In genomic region chr11:31769241-31769640, GRCh38 we compare ENCODE assay signal across 21 cellular contexts. TPM values are rescaled to one million over a fixed set of nuclear protein-coding genes. Genes with fewer than 3 reads are reported as not detected.
"Had no signal": no experiment of that assay in that cellular context is flagged by ENCODE, and none has a peak within 500 bp of the region (broad histone marks: within the 10 kb centered on the region; RNA-seq: fewer than 3 reads in every experiment).

No MANE protein-coding gene starts in this region.

- H2AFZ ChIP-seq: hepatocyte, parathyroid adenoma had no signal

- ATAC-seq: effector memory CD8-positive, alpha-beta T cell; foreskin keratinocyte; right lobe of liver; stimulated activated effector memory CD8-positive, alpha-beta T cell treated with anti-CD3 and anti-CD28 coated beads, Interleukin-12 subunit alpha, Interleukin-12 subunit beta, amount 100 ng/mL, for 72 hours; stimulated activated naive CD8-positive, alpha-beta T cell treated with anti-CD3 and anti-CD28 coated beads, Interleukin-15, Interleukin-2, amounts not matched to agents 100 U/mL and 50 U/mL, for 24 hours had no signal

- H3K4me2 ChIP-seq: hepatocyte had no signal

- H3K27ac Mint-ChIP-seq: effector memory CD8-positive, alpha-beta T cell; naive B cell; nephron; stimulated activated effector memory CD8-positive, alpha-beta T cell treated with anti-CD3 and anti-CD28 coated beads, Interleukin-12 subunit alpha, Interleukin-12 subunit beta, amount 100 ng/mL, for 72 hours had no signal

- H3K9me3 ChIP-seq: prostate gland, right lobe of liver, suprapubic skin, tibial artery, upper lobe of left lung, uterus had no signal

- H3K4me3 ChIP-seq: hepatocyte, prostate gland, right lobe of liver, suprapubic skin, tibial artery, upper lobe of left lung, uterus had no signal

- H3K4me3 Mint-ChIP-seq: effector memory CD8-positive, alpha-beta T cell; naive B cell; nephron; stimulated activated effector memory CD8-positive, alpha-beta T cell treated with anti-CD3 and anti-CD28 coated beads, Interleukin-12 subunit alpha, Interleukin-12 subunit beta, amount 100 ng/mL, for 72 hours had no signal

- H3K36me3 ChIP-seq: prostate gland, right lobe of liver, suprapubic skin, tibial artery, upper lobe of left lung, uterus had no signal

- H3K79me2 ChIP-seq: hepatocyte, parathyroid adenoma had no signal

- H3K4me1 ChIP-seq: foreskin keratinocyte, parathyroid adenoma, prostate gland, suprapubic skin, tibial artery, upper lobe of left lung, uterus had no signal

- H3K27me3 ChIP-seq: foreskin keratinocyte, hepatocyte, right lobe of liver, suprapubic skin, tibial artery, upper lobe of left lung, uterus had no signal

- H3K4me1 Mint-ChIP-seq: naive B cell; nephron; stimulated activated effector memory CD8-positive, alpha-beta T cell treated with anti-CD3 and anti-CD28 coated beads, Interleukin-12 subunit alpha, Interleukin-12 subunit beta, amount 100 ng/mL, for 72 hours had no signal

- DNase-seq: effector memory CD8-positive, alpha-beta T cell; erythroblast; foreskin keratinocyte; mesendoderm; naive B cell; retina; right lobe of liver; stimulated activated CD4-positive, alpha-beta T cell treated with anti-CD3 and anti-CD28 coated beads, Interleukin-4, amount 100 ng/mL, for 1 hour; stimulated activated CD8-positive, alpha-beta memory T cell treated with anti-CD3 and anti-CD28 coated beads, Interleukin-4, amount 100 ng/mL, for 48 hours; stimulated activated naive CD8-positive, alpha-beta T cell treated with anti-CD3 and anti-CD28 coated beads, Interleukin-15, Interleukin-2, amounts not matched to agents 100 U/mL and 50 U/mL, for 24 hours; tibial artery; upper lobe of left lung; uterus had no signal

- H3K27me3 Mint-ChIP-seq: effector memory CD8-positive, alpha-beta T cell; naive B cell had no signal

- H3K9me3 Mint-ChIP-seq: effector memory CD8-positive, alpha-beta T cell; naive B cell; nephron; stimulated activated effector memory CD8-positive, alpha-beta T cell treated with anti-CD3 and anti-CD28 coated beads, Interleukin-12 subunit alpha, Interleukin-12 subunit beta, amount 100 ng/mL, for 72 hours had no signal

- H3K27ac ChIP-seq: foreskin keratinocyte, hepatocyte, parathyroid adenoma, prostate gland, right lobe of liver, suprapubic skin, tibial artery, upper lobe of left lung, uterus had no signal

- H3K36me3 Mint-ChIP-seq: stimulated activated effector memory CD8-positive, alpha-beta T cell treated with anti-CD3 and anti-CD28 coated beads, Interleukin-12 subunit alpha, Interleukin-12 subunit beta, amount 100 ng/mL, for 72 hours had no signal

- H3K9ac ChIP-seq: parathyroid adenoma had no signal

RNA-seq across cellular contexts. Expression of gene PAX6, which starts 41.9 kb away (rescaled TPM):
- total RNA-seq: foreskin keratinocyte, liver, lung microvascular endothelial cell, right lobe of liver, upper lobe of left lung had no signal
